Comparison of ENCODE assay signal across 9 cellular contexts in genomic region chr19:610801-611505, GRCh38. TPM values are rescaled to one million over a fixed set of nuclear protein-coding genes. Genes with fewer than 3 reads are reported as not detected.
DNase-seq lines count a peak whose midpoint lies in the region; ATAC-seq, FAIRE-seq and TF ChIP-seq lines count a peak whose summit lies in the region.
"Had no signal": no experiment of that assay in that cellular context is flagged by ENCODE, and none has a peak within 500 bp of the region (broad histone marks: within the 10 kb centered on the region; RNA-seq: fewer than 3 reads in every experiment).

No MANE protein-coding gene starts in this region.

- H3K4me1 Mint-ChIP-seq in activated T-cell treated with anti-CD3 and anti-CD28 coated beads, Interleukin-2, amount 50 U/mL, for 4 hours (ENCODE audit: low read depth), result peaks cover 26% of the 10 kb centered on the region

- no peak for TF ChIP-seq CTCF in D721Med (IDR thresholded peaks at IDR 0.05; ENCODE audit: insufficient read depth, missing control alignments)
- no peak for TF ChIP-seq CTCF in fibroblast of villous mesenchyme (IDR thresholded peaks at IDR 0.05; ENCODE audit: insufficient read depth, low read depth, low read length)
- no peak for TF ChIP-seq CTCF in gastrocnemius medialis (IDR thresholded peaks at IDR 0.05 in 4 of 5, conservative IDR thresholded peaks at IDR 0.05 in 1 of 5)

- H3K27ac ChIP-seq in gastrocnemius medialis, result peak overlapping the region; percentile 41 to 68 (median 58)

- in situ Hi-C loops in gastrocnemius medialis (cut with MboI; ENCODE audit: low sequenced_read_pairs in 4 of 4) (no loop called here), HAP-1 (cut with MboI; ENCODE audit: low sequenced_read_pairs) (no loop called here)

- peak overlapping the region; percentile 84 for H3K4me3 Mint-ChIP-seq in activated T-cell treated with anti-CD3 and anti-CD28 coated beads, Interleukin-2, amount 50 U/mL, for 4 hours

- peak; percentile 29 to 45 for ATAC-seq in activated T-cell treated with anti-CD3 and anti-CD28 coated beads, Interleukin-2, amount 50 U/mL, for 4 hours
- peak in 1 of 2 donors; percentile 40 for ATAC-seq in gastrocnemius medialis

- H3K36me3 ChIP-seq in gastrocnemius medialis (no peaks in the 10 kb centered on the region), HAP-1 (replicated peaks) (peaks cover 13% of the 10 kb centered on the region)

- DNase-seq in D721Med (ENCODE audit: insufficient read length, low spot score) (peak; percentile 77), NCI-H2171 (lab: John Stamatoyannopoulos, UW) (peak; percentile 71), fibroblast of villous mesenchyme (ENCODE audit: low read depth) (peak; percentile 82), gastrocnemius medialis (no peak), HAP-1 (ENCODE audit: low spot score in 2 of 2) (no peak), RKO (ENCODE audit: low spot score) (no peak), GOT3 (lab: John Stamatoyannopoulos, UW) (no peak)
- DNase-seq in activated T-cell treated with anti-CD3 and anti-CD28 coated beads, Interleukin-2, amount 50 U/mL, for 4 hours, result peak; percentile 34

- peak; percentile 25 for FAIRE-seq in D721Med (lab: Jason Lieb, UNC)
- FAIRE-seq: islet of Langerhans had no signal

- H3K4me3 ChIP-seq in fibroblast of villous mesenchyme (ENCODE audit: low read depth, low read length) (no peak overlapping the region), gastrocnemius medialis (peak overlapping the region in 2 of 4 donors; percentile 8 to 17), HAP-1 (no peak overlapping the region)

- H3K36me3 Mint-ChIP-seq in activated T-cell treated with anti-CD3 and anti-CD28 coated beads, Interleukin-2, amount 50 U/mL, for 4 hours (ENCODE audit: insufficient read depth), result peaks cover 3% of the 10 kb centered on the region

- TF ChIP-seq POLR2A in gastrocnemius medialis (IDR thresholded peaks at IDR 0.05), result no peak

- H3K9me3 Mint-ChIP-seq in activated T-cell treated with anti-CD3 and anti-CD28 coated beads, Interleukin-2, amount 50 U/mL, for 4 hours, result no peaks in the 10 kb centered on the region

- intact Hi-C loops in gastrocnemius medialis (cut with DNase I; ENCODE audit: low total_unique reads), result no loop called here

- H3K4me1 ChIP-seq in gastrocnemius medialis, result no peaks in the 10 kb centered on the region
- H3K4me1 ChIP-seq in HAP-1, result no peaks in the 10 kb centered on the region

- H3K9me3 ChIP-seq in gastrocnemius medialis (no peaks in the 10 kb centered on the region), HAP-1 (peaks cover under 1% of the 10 kb centered on the region; the same call in 1 of the 2 replicates)

- H3K27me3 ChIP-seq in gastrocnemius medialis (peaks cover 3 to 12% (median 8%) of the 10 kb centered on the region in 3 donors), HAP-1 (ENCODE audit: low read depth) (no peaks in the 10 kb centered on the region)

- no peaks in the 10 kb centered on the region for H3K27me3 Mint-ChIP-seq in activated T-cell treated with anti-CD3 and anti-CD28 coated beads, Interleukin-2, amount 50 U/mL, for 4 hours (ENCODE audit: low read depth)

RNA-seq across cellular contexts. Expression of gene HCN2, which starts 21.3 kb away (rescaled TPM):
- total RNA-seq in activated T-cell treated with anti-CD3 and anti-CD28 coated beads, Interleukin-2, amount 50 U/mL, for 4 hours, result under 1 TPM; 0.20 to 0.24 (median 0.22) TPM
- total RNA-seq in fibroblast of villous mesenchyme (0.32 and 0.86 TPM in 2 replicates), gastrocnemius medialis (under 1 TPM in 1 of 4 donors, not detected in 3; 0.10 TPM)

RNA-seq across cellular contexts. Expression of gene POLRMT, which starts 22.4 kb away (rescaled TPM):
- total RNA-seq in activated T-cell treated with anti-CD3 and anti-CD28 coated beads, Interleukin-2, amount 50 U/mL, for 4 hours, result 100 to 1,000 TPM; 110 to 123 (median 119) TPM
- 23.2 and 25.5 TPM in 2 replicates for total RNA-seq in fibroblast of villous mesenchyme
- total RNA-seq in gastrocnemius medialis, result 10 to 100 TPM; 43.9 to 83.4 (median 73.8) TPM

RNA-seq across cellular contexts. Expression of gene FGF22, which starts 28.7 kb away (rescaled TPM):
- not detected for total RNA-seq in activated T-cell treated with anti-CD3 and anti-CD28 coated beads, Interleukin-2, amount 50 U/mL, for 4 hours
- total RNA-seq in fibroblast of villous mesenchyme (not detected in 2 replicates), gastrocnemius medialis (not detected)

RNA-seq across cellular contexts. Expression of gene BSG, which starts 38.6 kb away (rescaled TPM):
- 100 to 1,000 TPM; 241 to 277 (median 250) TPM for total RNA-seq in activated T-cell treated with anti-CD3 and anti-CD28 coated beads, Interleukin-2, amount 50 U/mL, for 4 hours
- total RNA-seq in fibroblast of villous mesenchyme (191 and 207 TPM in 2 replicates), gastrocnemius medialis (100 to 1,000 TPM; 305 to 380 (median 364) TPM)

RNA-seq across cellular contexts. Expression of gene RNF126, which starts 52.1 kb away (rescaled TPM):
- 100 to 1,000 TPM; 144 to 162 (median 147) TPM for total RNA-seq in activated T-cell treated with anti-CD3 and anti-CD28 coated beads, Interleukin-2, amount 50 U/mL, for 4 hours
- total RNA-seq in fibroblast of villous mesenchyme (30.7 and 50.3 TPM in 2 replicates), gastrocnemius medialis (100 to 1,000 TPM in 3 of 4 donors, 10 to 100 TPM in 1; 72.3 to 148 (median 129) TPM)

Comparison
In these comparisons a context has a peak if more than half of its experiments do, and no peak if none do; other contexts are left out.
1. DNase-seq: peak in D721Med (single experiment), NCI-H2171 (single experiment), activated T-cell treated with anti-CD3 and anti-CD28 coated beads, Interleukin-2, amount 50 U/mL, for 4 hours (single experiment) and fibroblast of villous mesenchyme (single experiment); none in gastrocnemius medialis (0 of 2), HAP-1 (0 of 2), RKO (single experiment) and GOT3 (single experiment).